ENCODE assay signal across 25 cellular contexts in genomic region chr4:10056334-10057022, GRCh38. TPM values are rescaled to one million over a fixed set of nuclear protein-coding genes. Genes with fewer than 3 reads are reported as not detected.
A peak's percentile ranks its signal among the peaks of the same experiment; 100 is the strongest.
DNase-seq lines count a peak whose midpoint lies in the region; ATAC-seq, FAIRE-seq and TF ChIP-seq lines count a peak whose summit lies in the region.
"Had no signal": no experiment of that assay in that cellular context is flagged by ENCODE, and none has a peak within 500 bp of the region (broad histone marks: within the 10 kb centered on the region; RNA-seq: fewer than 3 reads in every experiment).

No MANE protein-coding gene starts in this region.

- H3K36me3 Mint-ChIP-seq in neural progenitor cell = no peaks in the 10 kb centered on the region

- no peak for TF ChIP-seq RAD21 in HepG2 (CRISPR knock-in tag; IDR thresholded peaks at IDR 0.05)

- H3F3A ChIP-seq in neural progenitor cell (ENCODE audit: low read depth) = no peaks in the 10 kb centered on the region

- peak overlapping the region; percentile 8 for H3K27ac Mint-ChIP-seq in neural progenitor cell
- H3K27ac Mint-ChIP-seq: CD8-positive, alpha-beta T cell had no signal

- no TSS peak for BruUV-seq in HepG2 (replicated peaks; lab: Mats Ljungman, UMichigan)

- no peaks in the 10 kb centered on the region for H3K79me2 ChIP-seq in HepG2 (ENCODE audit: insufficient read depth, low read length)
- H3K79me2 ChIP-seq in neural progenitor cell (ENCODE audit: low read depth) = no peaks in the 10 kb centered on the region

- H2AFZ ChIP-seq in HepG2 (ENCODE audit: low read length) (no peak overlapping the region), neural progenitor cell (replicated peaks) (no peak overlapping the region)
- H2AFZ ChIP-seq: PC-9 had no signal

- no peaks in the 10 kb centered on the region for H3K27me3 ChIP-seq in HepG2 (ENCODE audit: control insufficient read depth in 1 of 2, insufficient read depth in 2 of 2, low read length in 2 of 2)
- H3K27me3 ChIP-seq in right lobe of liver = no peaks in the 10 kb centered on the region
- no peaks in the 10 kb centered on the region for H3K27me3 ChIP-seq in esophagus muscularis mucosa
- no peaks in the 10 kb centered on the region for H3K27me3 ChIP-seq in neural progenitor cell

- TF ChIP-seq CTCF in HepG2 (CRISPR knock-in tag; IDR thresholded peaks at IDR 0.05) (no peak), right lobe of liver (IDR thresholded peaks at IDR 0.05) (no peak), esophagus muscularis mucosa (IDR thresholded peaks at IDR 0.05) (no peak), neural progenitor cell (IDR thresholded peaks at IDR 0.05) (no peak)

- peaks cover 2% of the 10 kb centered on the region for H3K9me3 Mint-ChIP-seq in neural progenitor cell
- H3K9me3 Mint-ChIP-seq: CD8-positive, alpha-beta T cell had no signal

- intact Hi-C loops in HepG2 (cut with micrococcal nuclease; ENCODE audit: unreplicated experiment) = no loop called here
- intact Hi-C loops in right lobe of liver (cut with DNase I) = no loop called here
- intact Hi-C loops in esophagus muscularis mucosa (cut with DNase I) = no loop called here

- H3K9me3 ChIP-seq in HepG2 (ENCODE audit: low read length) (no peaks in the 10 kb centered on the region), right lobe of liver (no peaks in the 10 kb centered on the region), esophagus muscularis mucosa (no peaks in the 10 kb centered on the region), neural progenitor cell (ENCODE audit: low read depth) (no peaks in the 10 kb centered on the region)

- in situ Hi-C loops in HepG2 (cut with HindIII; ENCODE audit: extremely low pct_ligation_motif_present, low pct_unique_long_range_greater_than_20kb) = no loop called here

- H3K4me1 ChIP-seq in HepG2 (ENCODE audit: insufficient read depth, low read length) (peaks cover 39% of the 10 kb centered on the region), right lobe of liver (no peaks in the 10 kb centered on the region), esophagus muscularis mucosa (peaks cover 10 to 32% (median 25%) of the 10 kb centered on the region in 4 donors), neural progenitor cell (peaks cover 14% of the 10 kb centered on the region)

- POLR2A ChIA-PET in HepG2 (lab: Yijun Ruan, JAX) = interaction anchor here (0.5 to 0.7 kb wide), 3 partner anchors 8 to 41 kb away, joined by 3 read pairs; no protein-coding TSS in a partner anchor

- DNase-seq in HepG2 (ENCODE audit: low spot score) (peak; percentile 57), right lobe of liver (no peak), esophagus muscularis mucosa (ENCODE audit: extremely low spot score) (peak; percentile 3), neural progenitor cell (ENCODE audit: low spot score) (no peak), HuH-7.5 (ENCODE audit: low spot score) (no peak), DMS79 (lab: John Stamatoyannopoulos, UW) (no peak), NCI-H524 treated with DMSO at 0.1 percent for 48 hours (lab: John Stamatoyannopoulos, UW) (no peak)
- no peak for DNase-seq in activated CD4-positive, alpha-beta T cell treated with anti-CD3 and anti-CD28 coated beads, Interleukin-2, amount 50 U/mL, for 1 hour
- DNase-seq: AML-193, C1 segment of cervical spinal cord, DMS53, EL, GF-D8, Kasumi-1, NCI-H1417 treated with DMSO at 0.1 percent for 48 hours, NCI-H1930, NCI-H510A, NCI-H748 treated with DMSO at 0.1 percent for 48 hours, RPMI8226, SHP77 had no signal

- no peak overlapping the region for H3K4me2 ChIP-seq in HepG2 (ENCODE audit: low read depth, low read length)
- H3K4me2 ChIP-seq in neural progenitor cell = no peak overlapping the region
- H3K4me2 ChIP-seq: PC-9 had no signal

- CTCF ChIA-PET in HepG2 (lab: Yijun Ruan, JAX; ENCODE audit: low intra/inter-chr PET ratio, low total read pairs) = no interaction called here

- no peak for TF ChIP-seq EP300 in HepG2 (IDR thresholded peaks at IDR 0.05; ENCODE audit: low read depth in 2 of 2, low read length in 2 of 2)
- TF ChIP-seq EP300 in HepG2 (CRISPR knock-in tag; IDR thresholded peaks at IDR 0.05; ENCODE audit: borderline replicate concordance) = no peak
- TF ChIP-seq EP300 in esophagus muscularis mucosa (IDR thresholded peaks at IDR 0.05) = no peak

- no peak for FAIRE-seq in HepG2 (lab: Jason Lieb, UNC)
- FAIRE-seq: D721Med had no signal

- no peaks in the 10 kb centered on the region for H4K20me1 ChIP-seq in HepG2 (ENCODE audit: insufficient read depth, low read length)
- no peaks in the 10 kb centered on the region for H4K20me1 ChIP-seq in neural progenitor cell (ENCODE audit: low read depth)

- H3K36me3 ChIP-seq in HepG2 (replicated peaks in 1 of 2; ENCODE audit: control insufficient read depth in 1 of 2, insufficient read depth in 2 of 2, low read length in 2 of 2) (no peaks in the 10 kb centered on the region), right lobe of liver (no peaks in the 10 kb centered on the region), esophagus muscularis mucosa (peaks cover 0 to 4% (median 0%) of the 10 kb centered on the region in 4 donors), neural progenitor cell (no peaks in the 10 kb centered on the region)

- no peak for TF ChIP-seq POLR2A in HepG2 (IDR thresholded peaks at IDR 0.05; ENCODE audit: insufficient read depth in 1 of 2, low read depth in 2 of 2, low read length in 2 of 2)
- no peak for TF ChIP-seq POLR2A in right lobe of liver (IDR thresholded peaks at IDR 0.05)
- TF ChIP-seq POLR2A in esophagus muscularis mucosa (IDR thresholded peaks at IDR 0.05; ENCODE audit: low read depth) = no peak

- peak; percentile 61 for ATAC-seq in HepG2
- no peak for ATAC-seq in right lobe of liver
- ATAC-seq: CD8-positive, alpha-beta T cell had no signal

- H3K4me3 ChIP-seq in HepG2 (replicated peaks in 1 of 3; ENCODE audit: insufficient read depth in 1 of 3, low read depth in 2 of 3, low read length in 3 of 3) (no peak overlapping the region), right lobe of liver (no peak overlapping the region), esophagus muscularis mucosa (no peak overlapping the region), neural progenitor cell (no peak overlapping the region)
- H3K4me3 ChIP-seq: PC-9 had no signal

- H3K27me3 Mint-ChIP-seq in neural progenitor cell (ENCODE audit: insufficient read depth, low read depth) = peaks cover 10% of the 10 kb centered on the region

- no peak overlapping the region for H3K4me3 Mint-ChIP-seq in neural progenitor cell
- H3K4me3 Mint-ChIP-seq: CD8-positive, alpha-beta T cell had no signal

- H3K27ac ChIP-seq in HepG2 (ENCODE audit: extremely low read length, insufficient read depth, low read length) (no peak overlapping the region), right lobe of liver (no peak overlapping the region), esophagus muscularis mucosa (replicated peaks in 1 of 4) (peak overlapping the region in 1 of 4 donors; percentile 55), neural progenitor cell (no peak overlapping the region)
- H3K27ac ChIP-seq: PC-9 had no signal

- H3K4me1 Mint-ChIP-seq in neural progenitor cell = peaks cover 23% of the 10 kb centered on the region

- WGBS in HepG2 (ENCODE audit: low lambda C conversion rate) = 93% methylated on average over 8 of the region's 8 CpGs
- 79% methylated on average over 6 of the region's 8 CpGs for WGBS in right lobe of liver (ENCODE audit: insufficient coverage, low coverage, low lambda C conversion rate, missing lambda C conversion rate)
- WGBS in esophagus muscularis mucosa = 54% methylated on average over 8 of the region's 8 CpGs

- H3K9ac ChIP-seq in HepG2 (ENCODE audit: insufficient read depth, low read depth, low read length) (no peak overlapping the region), neural progenitor cell (no peak overlapping the region)

TF ChIP-seq in HepG2, 621 proteins besides CTCF, POLR2A, EP300 and RAD21 (continues in another document):
- TF ChIP-seq SMARCE1 (IDR thresholded peaks at IDR 0.05; ENCODE audit: borderline replicate concordance) = no peak
- no peak for TF ChIP-seq HOXA5 (CRISPR knock-in tag; IDR thresholded peaks at IDR 0.05)
- TF ChIP-seq EHMT2 (IDR thresholded peaks at IDR 0.05; ENCODE audit: borderline replicate concordance, low read depth, low read length) = no peak
- peak; percentile 19; the same call in 1 of the 2 replicates for TF ChIP-seq HNF4A (CRISPR knock-in tag; IDR thresholded peaks at IDR 0.05)
- no peak for TF ChIP-seq CERS6 (CRISPR knock-in tag; IDR thresholded peaks at IDR 0.05)

RNA-seq across cellular contexts. Expression of gene SLC2A9, which starts 35.2 kb away (rescaled TPM):
- total RNA-seq in HepG2 (2016; rRNA removed; fragmentation: Illumina TruSeq; extraction: Trizol) = 19.9 and 36.2 TPM in 2 replicates
- total RNA-seq in HepG2 (2016; cell fraction: cytosol; rRNA removed; fragmentation: Illumina TruSeq; extraction: Trizol; ENCODE audit: low read depth) = 11.2 and 13.2 TPM in 2 replicates
- 20.2 and 36.6 TPM in 2 replicates for total RNA-seq in HepG2 (2016; cell fraction: insoluble cytoplasmic fraction; rRNA removed; fragmentation: Illumina TruSeq; extraction: Trizol)
- 16.6 and 18.8 TPM in 2 replicates for total RNA-seq in HepG2 (2016; cell fraction: membrane; rRNA removed; fragmentation: Illumina TruSeq; extraction: Trizol)
- 46.8 and 63.5 TPM in 2 replicates for total RNA-seq in HepG2 (2016; cell fraction: nucleus; rRNA removed; fragmentation: Illumina TruSeq; extraction: Trizol)
- 42.3 and 51.0 TPM in 2 replicates for polyA plus RNA-seq in HepG2 (2011; rRNA removed)
- polyA plus RNA-seq in HepG2 (2011; cell fraction: cytosol; rRNA removed) = 40.4 and 40.5 TPM in 2 replicates
- polyA plus RNA-seq in HepG2 (2011; cell fraction: nucleus; rRNA removed) = 78.3 and 78.9 TPM in 2 replicates
- 38.0 and 55.5 TPM in 2 replicates for polyA plus RNA-seq in HepG2 (2012)
- 5.7 and 8.5 TPM in 2 replicates for polyA plus RNA-seq in HepG2 (2016; cell fraction: cytosol; fragmentation: Illumina TruSeq; extraction: Trizol; ENCODE audit: low read depth)
- polyA plus RNA-seq in HepG2 (2016; cell fraction: insoluble cytoplasmic fraction; fragmentation: Illumina TruSeq; extraction: Trizol; ENCODE audit: low read depth) = 16.8 and 19.2 TPM in 2 replicates
- 11.8 and 13.9 TPM in 2 replicates for polyA plus RNA-seq in HepG2 (2016; cell fraction: membrane; fragmentation: Illumina TruSeq; extraction: Trizol; ENCODE audit: low read depth)
- 32.8 and 34.3 TPM in 2 replicates for polyA plus RNA-seq in HepG2 (2016; cell fraction: nucleus; fragmentation: Illumina TruSeq; extraction: Trizol; ENCODE audit: insufficient read depth, low read depth)
- polyA minus RNA-seq in HepG2 (2011; rRNA and poly(A)+ RNA removed; ENCODE audit: low replicate concordance) = 0.09 and 127 TPM in 2 replicates
- polyA minus RNA-seq in HepG2 (2011; cell fraction: cytosol; rRNA and poly(A)+ RNA removed) = 35.6 and 44.8 TPM in 2 replicates
- 124 and 142 TPM in 2 replicates for polyA minus RNA-seq in HepG2 (2011; cell fraction: nucleus; rRNA and poly(A)+ RNA removed)
- 10 to 100 TPM; 16.1 to 25.0 (median 19.8) TPM for total RNA-seq in right lobe of liver
- 10 to 100 TPM in 1 of 4 donors, 1 to 10 TPM in 3; 5.6 to 10.5 (median 6.5) TPM for total RNA-seq in esophagus muscularis mucosa
- total RNA-seq in neural progenitor cell (ENCODE audit: low replicate concordance) = not detected in 2 replicates
- total RNA-seq: A172, H4 had no signal

Comparison
In these comparisons a context has a peak if more than half of its experiments do, and no peak if none do; other contexts are left out.
1. DNase-seq: peak in HepG2 (single experiment) and esophagus muscularis mucosa (single experiment); none in right lobe of liver (0 of 3), neural progenitor cell (single experiment), activated CD4-positive, alpha-beta T cell treated with anti-CD3 and anti-CD28 coated beads, Interleukin-2, amount 50 U/mL, for 1 hour (single experiment), HuH-7.5 (single experiment), DMS79 (single experiment) and NCI-H524 treated with DMSO at 0.1 percent for 48 hours (single experiment).